In genomic region chr21:38811257-38811656, GRCh38 we compare ENCODE assay signal across 9 cellular contexts. TPM values are rescaled to one million over a fixed set of nuclear protein-coding genes. Genes with fewer than 3 reads are reported as not detected.
DNase-seq lines count a peak whose midpoint lies in the region; ATAC-seq and TF ChIP-seq lines count a peak whose summit lies in the region.
"Had no signal": no experiment of that assay in that cellular context is flagged by ENCODE, and none has a peak within 500 bp of the region (broad histone marks: within the 10 kb centered on the region; RNA-seq: fewer than 3 reads in every experiment).

No MANE protein-coding gene starts in this region.

- H3K9me3 Mint-ChIP-seq in Calu3 (ENCODE audit: low read depth, unreplicated experiment) (no peaks in the 10 kb centered on the region), endodermal cell (no peaks in the 10 kb centered on the region)

- H3K4me3 ChIP-seq in endodermal cell (ENCODE audit: low read length) (peak overlapping the region; percentile 98), parathyroid adenoma (ENCODE audit: low read depth, low read length) (peak overlapping the region; percentile 2)
- H3K4me3 ChIP-seq: tibial artery had no signal

- H3K9ac ChIP-seq in endodermal cell (ENCODE audit: extremely low read depth, low read length, poor library complexity, severe bottlenecking) (no peak overlapping the region), parathyroid adenoma (no peak overlapping the region)

- H3K27me3 Mint-ChIP-seq in Calu3 (ENCODE audit: unreplicated experiment), result no peaks in the 10 kb centered on the region
- H3K27me3 Mint-ChIP-seq in endodermal cell (ENCODE audit: insufficient read depth), result no peaks in the 10 kb centered on the region

- CTCF ChIA-PET in Calu3 (lab: Charles Lee), result interaction anchor here (0.7 kb wide), 2 partner anchors 15 to 31 kb away, joined by 3 to 6 read pairs; no protein-coding TSS in a partner anchor

- ATAC-seq in HG03108 (IDR thresholded peaks at IDR 0.05; ENCODE audit: unreplicated experiment), result no peak
- ATAC-seq in GM21786 (IDR thresholded peaks at IDR 0.05; ENCODE audit: unreplicated experiment), result no peak

- H3K27me3 ChIP-seq in endodermal cell (ENCODE audit: control insufficient read depth, insufficient read depth, low read length, poor library complexity, severe bottlenecking) (no peaks in the 10 kb centered on the region), parathyroid adenoma (ENCODE audit: control insufficient read depth, insufficient read depth, low read length) (no peaks in the 10 kb centered on the region)
- H3K27me3 ChIP-seq: tibial artery had no signal

- DNase-seq in Calu3 (peak; percentile 46), NCI-H2029 (lab: John Stamatoyannopoulos, UW) (peak; percentile 35), endodermal cell (no peak), NCI-H2196 treated with DMSO at 0.1 percent for 48 hours (lab: John Stamatoyannopoulos, UW; ENCODE audit: unreplicated experiment) (no peak)
- no peak for DNase-seq in activated CD8-positive, alpha-beta memory T cell treated with anti-CD3 and anti-CD28 coated beads, Interleukin-2, amount 50 U/mL, for 4 hours

- H3K27ac ChIP-seq in endodermal cell (ENCODE audit: low read depth, low read length), result no peak overlapping the region
- peak overlapping the region; percentile 88 for H3K27ac ChIP-seq in parathyroid adenoma

- H3K4me1 ChIP-seq in endodermal cell (ENCODE audit: control insufficient read depth, insufficient read depth, low read length), result peaks cover 11% of the 10 kb centered on the region
- no peaks in the 10 kb centered on the region for H3K4me1 ChIP-seq in parathyroid adenoma

- peaks cover 39% of the 10 kb centered on the region for H3K4me1 Mint-ChIP-seq in Calu3 (ENCODE audit: low read depth, unreplicated experiment)
- peaks cover 53% of the 10 kb centered on the region for H3K4me1 Mint-ChIP-seq in endodermal cell

- peaks cover 82% of the 10 kb centered on the region for H3K36me3 ChIP-seq in endodermal cell (ENCODE audit: control insufficient read depth, insufficient read depth, low read length)
- no peaks in the 10 kb centered on the region for H3K36me3 ChIP-seq in parathyroid adenoma (ENCODE audit: control insufficient read depth, insufficient read depth, low read length)

- TF ChIP-seq CTCF in Calu3 (IDR thresholded peaks at IDR 0.05; ENCODE audit: unreplicated experiment) (no peak), endodermal cell (conservative IDR thresholded peaks at IDR 0.05) (no peak), parathyroid adenoma (IDR thresholded peaks at IDR 0.05) (no peak)

- WGBS in endodermal cell (ENCODE audit: insufficient coverage in 1 of 2, insufficient read length in 1 of 2), 2 experiments, result 52 to 86% methylated on average over 3 to 8 of the region's 8 CpGs

- H3K36me3 Mint-ChIP-seq in Calu3 (ENCODE audit: insufficient read depth, unreplicated experiment) (peaks cover 84% of the 10 kb centered on the region), endodermal cell (ENCODE audit: low read depth) (peaks cover 85% of the 10 kb centered on the region)

- H3K4me3 Mint-ChIP-seq in Calu3 (ENCODE audit: low read depth, unreplicated experiment) (peak overlapping the region; percentile 34), endodermal cell (peak overlapping the region; percentile 33)

- peaks cover 16% of the 10 kb centered on the region for H3K79me2 ChIP-seq in parathyroid adenoma

- no TSS peak for BruUV-seq in Calu3 (replicated peaks; lab: Mats Ljungman, UMichigan)

- H2AFZ ChIP-seq in parathyroid adenoma, result no peak overlapping the region

- H3K4me2 ChIP-seq in parathyroid adenoma (ENCODE audit: low read length), result no peak overlapping the region

- H3K27ac Mint-ChIP-seq in Calu3 (ENCODE audit: unreplicated experiment) (peak overlapping the region; percentile 78), endodermal cell (peak overlapping the region; percentile 99)

- intact Hi-C loops in Calu3 (cut with micrococcal nuclease; ENCODE audit: unreplicated experiment), result loop anchor here (5.0 kb wide), 2 partner anchors 106 to 316 kb away; no protein-coding TSS in a partner anchor

- H3K9me3 ChIP-seq in endodermal cell (ENCODE audit: control insufficient read depth, low read length) (peaks cover 8% of the 10 kb centered on the region), parathyroid adenoma (ENCODE audit: control insufficient read depth, low read length) (no peaks in the 10 kb centered on the region)
- H3K9me3 ChIP-seq: tibial artery had no signal

RNA-seq across cellular contexts. Expression of gene ETS2, which starts 5.5 kb away (rescaled TPM):
- total RNA-seq in Calu3 (2022), result 49.9 and 63.3 TPM in 2 replicates
- 100 to 1,000 TPM in 1 of 2 donors, 10 to 100 TPM in 1; 98.4 to 102 TPM for total RNA-seq in endodermal cell
- polyA plus RNA-seq in endodermal cell (2013, experiment 1 of 2), result 25.0 TPM
- 24.8 TPM for polyA plus RNA-seq in endodermal cell (2013, experiment 2 of 2)

Comparison
In these comparisons a context has a peak if more than half of its experiments do, and no peak if none do; other contexts are left out.
1. DNase-seq: peak in Calu3 (single experiment) and NCI-H2029 (single experiment); none in endodermal cell (single experiment), activated CD8-positive, alpha-beta memory T cell treated with anti-CD3 and anti-CD28 coated beads, Interleukin-2, amount 50 U/mL, for 4 hours (single experiment) and NCI-H2196 treated with DMSO at 0.1 percent for 48 hours (single experiment).